In genomic region chr11:21628641-21629040, GRCh38 we compare ENCODE assay signal across 24 cellular contexts.
DNase-seq lines count a peak whose midpoint lies in the region; ATAC-seq and TF ChIP-seq lines count a peak whose summit lies in the region.
"Had no signal": no experiment of that assay in that cellular context is flagged by ENCODE, and none has a peak within 500 bp of the region (broad histone marks: within the 10 kb centered on the region; RNA-seq: fewer than 3 reads in every experiment).

No MANE protein-coding gene starts in this region.

- H3K27ac Mint-ChIP-seq in neural crest cell (ENCODE audit: unreplicated experiment), result peak overlapping the region; percentile 10
- H3K27ac Mint-ChIP-seq: CD4-positive, alpha-beta T cell; CD8-positive, alpha-beta memory T cell; GM23338; H9 had no signal

- H3K36me3 ChIP-seq in Karpas-422 (ENCODE audit: insufficient read depth, low read length), result no peaks in the 10 kb centered on the region; the same call in 1 of the 2 replicates
- H3K36me3 ChIP-seq: BE2C; BLaER1 treated with 17β-estradiol and CSF1 and Interleukin-3, amounts not matched to agents 10 nM and 100 nM had no signal

- H3K79me2 ChIP-seq in Karpas-422 (ENCODE audit: low read length), result no peaks in the 10 kb centered on the region

- ATAC-seq in HG03175 (IDR thresholded peaks at IDR 0.05; ENCODE audit: unreplicated experiment) (no peak), GM19395 (IDR thresholded peaks at IDR 0.05; ENCODE audit: unreplicated experiment) (no peak)
- ATAC-seq: A549, GM23338, HCT116 had no signal

- H3K9me3 ChIP-seq in Karpas-422 (ENCODE audit: low read length), result no peaks in the 10 kb centered on the region
- H3K9me3 ChIP-seq: A549, BE2C had no signal

- H4K20me1 ChIP-seq in Karpas-422 (ENCODE audit: insufficient read depth, low read depth, low read length), result no peaks in the 10 kb centered on the region
- H4K20me1 ChIP-seq: BLaER1 treated with 17β-estradiol and CSF1 and Interleukin-3, amounts not matched to agents 10 nM and 100 nM had no signal

- no peak overlapping the region for H3K4me2 ChIP-seq in Karpas-422 (ENCODE audit: low read depth, low read length, poor library complexity, severe bottlenecking)
- H3K4me2 ChIP-seq: A549, GM23338 had no signal

- H3K4me1 Mint-ChIP-seq in neural crest cell, result peaks cover 7% of the 10 kb centered on the region
- H3K4me1 Mint-ChIP-seq: CD8-positive, alpha-beta memory T cell; GM23338; H9 had no signal

- H3K27ac ChIP-seq in Karpas-422 (ENCODE audit: low read length), result no peak overlapping the region
- H3K27ac ChIP-seq: A549 had no signal

- no peaks in the 10 kb centered on the region for H3K9me2 ChIP-seq in Karpas-422 (replicated peaks; ENCODE audit: insufficient read depth, low read length)

- H3K4me3 ChIP-seq in Karpas-422 (ENCODE audit: low read length), result no peak overlapping the region
- H3K4me3 ChIP-seq: A549; BLaER1 treated with 17β-estradiol and CSF1 and Interleukin-3, amounts not matched to agents 10 nM and 100 nM; GM23338 had no signal

- peak; percentile 84 for DNase-seq in COLO829 (ENCODE audit: low spot score)
- DNase-seq in Karpas-422, result no peak
- peak; percentile 46 for DNase-seq in SK-MEL-5 (ENCODE audit: low read depth, low spot score)
- no peak for DNase-seq in neural crest cell (ENCODE audit: low read depth, low spot score)
- no peak for DNase-seq in activated CD8-positive, alpha-beta memory T cell treated with anti-CD3 and anti-CD28 coated beads, Interleukin-2, amount 50 U/mL, for 48 hours
- DNase-seq: 8988T; ACHN; AML-193; BE2C; Calu3; CD4-positive, alpha-beta T cell; CD8-positive, alpha-beta memory T cell; COR-L47; DMS53; DMS79 treated with DMSO at 0.1 percent for 48 hours; GF-D8; H9 had no signal

- H3K4me1 ChIP-seq in Karpas-422 (ENCODE audit: low read length), result peaks cover 60% of the 10 kb centered on the region
- H3K4me1 ChIP-seq: A549, BE2C had no signal

- H3K27me3 Mint-ChIP-seq in neural crest cell (ENCODE audit: low read depth), result no peaks in the 10 kb centered on the region
- H3K27me3 Mint-ChIP-seq: CD4-positive, alpha-beta T cell had no signal

- in situ Hi-C loops in SK-MEL-5 (cut with HindIII; ENCODE audit: low pct_unique_long_range_greater_than_20kb, low sequenced_read_pairs), result no loop called here

- no peak for TF ChIP-seq CTCF in neural crest cell (conservative IDR thresholded peaks at IDR 0.05)

- peaks cover 3% of the 10 kb centered on the region for H3K9me3 Mint-ChIP-seq in neural crest cell
- H3K9me3 Mint-ChIP-seq: GM23338, H9 had no signal

- H3K4me3 Mint-ChIP-seq in neural crest cell, result no peak overlapping the region
- H3K4me3 Mint-ChIP-seq: CD14-positive monocyte; CD4-positive, alpha-beta T cell; CD8-positive, alpha-beta memory T cell; GM23338; H9 had no signal

- H3K27me3 ChIP-seq in Karpas-422 (ENCODE audit: low read length), result no peaks in the 10 kb centered on the region
- H3K27me3 ChIP-seq: BE2C; BLaER1 treated with 17β-estradiol and CSF1 and Interleukin-3, amounts not matched to agents 10 nM and 100 nM had no signal

- no peak overlapping the region for H3K9ac ChIP-seq in Karpas-422 (ENCODE audit: low read length)
- H3K9ac ChIP-seq: BLaER1 treated with 17β-estradiol and CSF1 and Interleukin-3, amounts not matched to agents 10 nM and 100 nM had no signal

- no peaks in the 10 kb centered on the region for H3K36me3 Mint-ChIP-seq in neural crest cell (ENCODE audit: low read depth)
- H3K36me3 Mint-ChIP-seq: CD8-positive, alpha-beta memory T cell had no signal

- H2AFZ ChIP-seq in Karpas-422 (ENCODE audit: low read length), result peak overlapping the region; percentile 64
- H2AFZ ChIP-seq: GM23338 had no signal

Comparison
In these comparisons a context has a peak if more than half of its experiments do, and no peak if none do; other contexts are left out.
1. DNase-seq: peak in COLO829 (single experiment) and SK-MEL-5 (single experiment); none in Karpas-422 (single experiment), neural crest cell (single experiment) and activated CD8-positive, alpha-beta memory T cell treated with anti-CD3 and anti-CD28 coated beads, Interleukin-2, amount 50 U/mL, for 48 hours (single experiment).